9 cellular contexts compared by ENCODE assay signal in genomic region chr17:41972571-41973411, GRCh38. TPM values are rescaled to one million over a fixed set of nuclear protein-coding genes. Genes with fewer than 3 reads are reported as not detected.
DNase-seq lines count a peak whose midpoint lies in the region; ATAC-seq, FAIRE-seq and TF ChIP-seq lines count a peak whose summit lies in the region.
"Had no signal": no experiment of that assay in that cellular context is flagged by ENCODE, and none has a peak within 500 bp of the region (broad histone marks: within the 10 kb centered on the region; RNA-seq: fewer than 3 reads in every experiment).

No MANE protein-coding gene starts in this region.

- H3K36me3 Mint-ChIP-seq in CD4-positive, alpha-beta T cell (ENCODE audit: low read depth), result peaks cover 79% of the 10 kb centered on the region
- peaks cover 77% of the 10 kb centered on the region for H3K36me3 Mint-ChIP-seq in brain

- peak; percentile 25 for ATAC-seq in CD4-positive, alpha-beta T cell (ENCODE audit: poor library complexity)
- ATAC-seq in mucosa of descending colon, result peak; percentile 51
- no peak for ATAC-seq in GM21737 (IDR thresholded peaks at IDR 0.05; ENCODE audit: unreplicated experiment)
- no peak for ATAC-seq in GM18505 (IDR thresholded peaks at IDR 0.05; ENCODE audit: unreplicated experiment)
- ATAC-seq in HG03095 (IDR thresholded peaks at IDR 0.05; ENCODE audit: unreplicated experiment), result no peak

- CTCF ChIA-PET in CD4-positive, alpha-beta T cell (lab: Charles Lee), result interaction anchor here (1.2 kb wide), 1 partner anchor 10 kb away, joined by 3 read pairs; no protein-coding TSS in a partner anchor

- H3K9me3 ChIP-seq in CD4-positive, alpha-beta T cell (ENCODE audit: control insufficient read depth, low read length), result no peaks in the 10 kb centered on the region
- H3K9me3 ChIP-seq in mucosa of descending colon, result no peaks in the 10 kb centered on the region

- H3K27me3 ChIP-seq in CD4-positive, alpha-beta T cell (ENCODE audit: control insufficient read depth, insufficient read depth, low read length), result no peaks in the 10 kb centered on the region

- no peak for TF ChIP-seq POLR2A in GM18505 (IDR thresholded peaks at IDR 0.05; ENCODE audit: borderline replicate concordance, extremely low read depth, insufficient read depth, insufficient read length)

- H3K4me3 ChIP-seq in mucosa of descending colon, result no peak overlapping the region

- H3K4me1 ChIP-seq in mucosa of descending colon (ENCODE audit: low read depth), result peaks cover 5% of the 10 kb centered on the region

- no peak overlapping the region for H3K27ac ChIP-seq in CD4-positive, alpha-beta T cell (ENCODE audit: low read depth, low read length)

- peaks cover 24% of the 10 kb centered on the region for H3K4me1 Mint-ChIP-seq in CD4-positive, alpha-beta T cell (ENCODE audit: low read depth)
- peaks cover 29% of the 10 kb centered on the region for H3K4me1 Mint-ChIP-seq in brain

- peak; percentile 16 for FAIRE-seq in HTR-8/SVneo (lab: Jason Lieb, UNC)

- H3K9me3 Mint-ChIP-seq in CD4-positive, alpha-beta T cell, result no peaks in the 10 kb centered on the region
- H3K9me3 Mint-ChIP-seq in brain, result no peaks in the 10 kb centered on the region

- POLR2A ChIA-PET in CD4-positive, alpha-beta T cell (lab: Charles Lee), result interaction anchor here (1.1 kb wide), 1 partner anchor 53 kb away, joined by 3 read pairs; no protein-coding TSS in a partner anchor

- peak overlapping the region; percentile 25 for H3K27ac Mint-ChIP-seq in CD4-positive, alpha-beta T cell
- H3K27ac Mint-ChIP-seq in brain, result peak overlapping the region in 3 of 5 experiments; percentile 7 to 66 (median 23)

- H3K36me3 ChIP-seq in mucosa of descending colon (ENCODE audit: low read depth), result no peaks in the 10 kb centered on the region

- no peak for DNase-seq in CD4-positive, alpha-beta T cell
- DNase-seq in HTR-8/SVneo (ENCODE audit: insufficient read length, low spot score) (no peak), mucosa of descending colon (peak in 1 of 3 donors; percentile 57), cortex of kidney (lab: John Stamatoyannopoulos, UW) (no peak)
- DNase-seq: activated T-cell treated with anti-CD3 and anti-CD28 coated beads, Interleukin-2, amount 50 U/mL, for 1 hour had no signal

- no peak overlapping the region for H3K4me3 Mint-ChIP-seq in CD4-positive, alpha-beta T cell
- H3K4me3 Mint-ChIP-seq in brain, result no peak overlapping the region

- TF ChIP-seq CTCF in CD4-positive, alpha-beta T cell (IDR thresholded peaks at IDR 0.05), result no peak
- TF ChIP-seq CTCF in brain (conservative IDR thresholded peaks at IDR 0.05) (no peak), mucosa of descending colon (IDR thresholded peaks at IDR 0.05) (no peak)

- intact Hi-C loops in CD4-positive, alpha-beta T cell (cut with DNase I, micrococcal nuclease), result no loop called here
- intact Hi-C loops in mucosa of descending colon (cut with DNase I, micrococcal nuclease), result no loop called here

- no peaks in the 10 kb centered on the region for H3K27me3 Mint-ChIP-seq in CD4-positive, alpha-beta T cell
- no peaks in the 10 kb centered on the region for H3K27me3 Mint-ChIP-seq in brain

RNA-seq across cellular contexts. Expression of gene CNP, which starts 6.2 kb away (rescaled TPM):
- 10 to 100 TPM; 19.2 to 23.4 TPM for total RNA-seq in CD4-positive, alpha-beta T cell
- polyA plus RNA-seq in brain (ENCODE audit: insufficient read depth, low read depth, low replicate concordance), result 808 TPM
- total RNA-seq in mucosa of descending colon, result 10 to 100 TPM; 44.1 to 88.0 (median 51.6) TPM

RNA-seq across cellular contexts. Expression of gene ODAD4, which starts 42.4 kb away (rescaled TPM):
- 1 to 10 TPM; 2.2 to 2.7 TPM for total RNA-seq in CD4-positive, alpha-beta T cell
- 6.2 TPM for polyA plus RNA-seq in brain (ENCODE audit: insufficient read depth, low read depth, low replicate concordance)
- 1 to 10 TPM in 1 of 3 donors, under 1 TPM in 1, not detected in 1; 0.34 to 2.1 TPM for total RNA-seq in mucosa of descending colon

RNA-seq across cellular contexts. Expression of gene DNAJC7, which starts 44.4 kb away (rescaled TPM):
- 100 to 1,000 TPM; 117 to 140 TPM for total RNA-seq in CD4-positive, alpha-beta T cell
- 102 TPM for polyA plus RNA-seq in brain (ENCODE audit: insufficient read depth, low read depth, low replicate concordance)
- total RNA-seq in mucosa of descending colon, result 100 to 1,000 TPM in 1 of 3 donors, 10 to 100 TPM in 2; 80.6 to 108 (median 86.7) TPM

RNA-seq across cellular contexts. Expression of gene NKIRAS2, which starts 47.1 kb away (rescaled TPM):
- total RNA-seq in CD4-positive, alpha-beta T cell, result 10 to 100 TPM; 12.5 to 12.9 TPM
- 93.9 TPM for polyA plus RNA-seq in brain (ENCODE audit: insufficient read depth, low read depth, low replicate concordance)
- total RNA-seq in mucosa of descending colon, result 10 to 100 TPM; 29.5 to 34.9 (median 31.1) TPM

RNA-seq across cellular contexts. Expression of gene ACLY, which starts 54.0 kb away (rescaled TPM):
- 10 to 100 TPM; 25.9 to 28.3 TPM for total RNA-seq in CD4-positive, alpha-beta T cell
- 126 TPM for polyA plus RNA-seq in brain (ENCODE audit: insufficient read depth, low read depth, low replicate concordance)
- total RNA-seq in mucosa of descending colon, result 10 to 100 TPM; 80.3 to 95.2 (median 81.5) TPM

Comparison
In these comparisons a context has a peak if more than half of its experiments do, and no peak if none do; other contexts are left out.
1. ATAC-seq: peak in CD4-positive, alpha-beta T cell (single experiment) and mucosa of descending colon (single experiment); none in GM21737 (single experiment), GM18505 (single experiment) and HG03095 (single experiment).